8 cellular contexts compared by ENCODE assay signal in the genomic region with DNA sequence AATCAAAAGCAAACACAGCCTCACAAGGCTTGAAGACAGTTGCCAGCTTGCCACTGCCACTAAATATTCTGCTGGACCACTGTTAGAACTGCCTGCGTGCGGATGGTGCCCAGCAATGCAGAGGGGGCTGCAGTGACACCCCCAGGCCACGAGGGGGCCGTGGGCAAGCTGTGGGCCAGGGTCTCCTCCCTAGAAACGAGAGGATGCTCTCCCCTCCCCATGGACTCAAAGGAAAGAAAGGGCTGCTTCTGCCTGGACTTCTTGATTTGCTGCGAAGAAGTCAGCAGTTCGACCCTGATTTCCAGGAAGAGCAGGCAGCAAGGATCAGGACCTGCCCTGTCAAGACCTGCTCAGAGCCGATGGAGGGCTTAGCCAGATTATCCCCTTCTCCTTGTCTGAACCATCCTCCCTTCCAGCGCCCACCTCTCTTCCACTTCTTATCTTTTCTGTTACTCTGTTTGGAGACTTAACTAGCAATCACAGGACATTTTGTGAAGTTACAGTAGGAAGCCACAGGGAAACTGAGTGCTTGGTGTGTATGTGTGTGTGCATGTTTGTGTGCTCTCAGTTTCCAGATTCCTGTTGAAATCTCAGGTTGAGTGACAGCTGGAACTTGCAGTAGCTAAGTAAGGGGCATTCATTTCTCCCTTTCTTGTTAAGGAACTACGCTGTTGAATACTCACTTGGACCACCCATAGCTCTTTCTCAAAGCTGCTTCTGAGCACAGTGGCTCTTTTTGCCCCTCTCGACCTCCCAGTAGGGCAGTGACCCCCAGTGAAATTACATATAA. TPM values are rescaled to one million over a fixed set of nuclear protein-coding genes. Genes with fewer than 3 reads are reported as not detected.
DNase-seq lines count a peak whose midpoint lies in the region; ATAC-seq and TF ChIP-seq lines count a peak whose summit lies in the region.

No MANE protein-coding gene starts in this region.

- H3K36me3 ChIP-seq in neuron (ENCODE audit: insufficient read depth, low read length) (no peaks in the 10 kb centered on the region), aorta (ENCODE audit: control insufficient read depth in 1 of 2, insufficient read depth in 2 of 2, low read length in 1 of 2) (no peaks in the 10 kb centered on the region)

- H2AFZ ChIP-seq in neuron (ENCODE audit: low read depth, low read length): no peak overlapping the region

- H3K27me3 Mint-ChIP-seq in activated T-cell treated with anti-CD3 and anti-CD28 coated beads, Interleukin-2, amount 50 U/mL, for 24 hours: peaks cover 13% of the 10 kb centered on the region

- no peaks in the 10 kb centered on the region for H3K27me3 ChIP-seq in neuron (ENCODE audit: insufficient read depth, low read length)
- H3K27me3 ChIP-seq in aorta (ENCODE audit: control insufficient read depth in 1 of 2, insufficient read depth in 2 of 2, low read length in 1 of 2): no peaks in the 10 kb centered on the region

- peak overlapping the region; percentile 78 for H3K4me3 Mint-ChIP-seq in activated T-cell treated with anti-CD3 and anti-CD28 coated beads, Interleukin-2, amount 50 U/mL, for 24 hours

- ATAC-seq in HG02870 (IDR thresholded peaks at IDR 0.05; ENCODE audit: unreplicated experiment): no peak
- no peak for ATAC-seq in HG03196 (IDR thresholded peaks at IDR 0.05; ENCODE audit: unreplicated experiment)
- ATAC-seq in aorta (ENCODE audit: low FRiP score): no peak

- H3K36me3 Mint-ChIP-seq in activated T-cell treated with anti-CD3 and anti-CD28 coated beads, Interleukin-2, amount 50 U/mL, for 24 hours (ENCODE audit: low read depth): no peaks in the 10 kb centered on the region

- peak; percentile 65 for DNase-seq in NCI-H345 (lab: John Stamatoyannopoulos, UW)
- DNase-seq in activated T-cell treated with anti-CD3 and anti-CD28 coated beads, Interleukin-2, amount 50 U/mL, for 24 hours: peak; percentile 74
- no peak for DNase-seq in fibroblast of mammary gland (ENCODE audit: low read depth)
- DNase-seq in aorta: no peak

- H3K4me3 ChIP-seq in fibroblast of mammary gland (ENCODE audit: control insufficient read depth, low read depth, low read length): no peak overlapping the region
- peak overlapping the region; percentile 60 for H3K4me3 ChIP-seq in neuron (ENCODE audit: low read length)
- H3K4me3 ChIP-seq in aorta (ENCODE audit: low read length in 2 of 2): no peak overlapping the region

- H3K27ac ChIP-seq in aorta (ENCODE audit: low read depth in 1 of 2, low read length in 2 of 2): no peak overlapping the region

- peaks cover 32% of the 10 kb centered on the region for H3K4me1 ChIP-seq in neuron (ENCODE audit: insufficient read depth, low read length)
- H3K4me1 ChIP-seq in aorta (ENCODE audit: control insufficient read depth in 1 of 2, insufficient read depth in 2 of 2, low read length in 2 of 2): peaks cover 0 to 6% of the 10 kb centered on the region in 2 donors

- intact Hi-C loops in aorta (cut with DNase I): loop anchor here (5.0 kb wide), 4 partner anchors 38 to 178 kb away; no protein-coding TSS in a partner anchor

- WGBS in aorta, 2 donors: 44 to 46% methylated on average over 11 of the region's 11 CpGs

- TF ChIP-seq CTCF in GM12872 (IDR thresholded peaks at IDR 0.05; ENCODE audit: insufficient read depth, low read depth, low read length): peak; percentile 91
- TF ChIP-seq CTCF in fibroblast of mammary gland (conservative IDR thresholded peaks at IDR 0.05; ENCODE audit: control insufficient read depth, insufficient read depth, low read depth, low read length): peak; percentile 61

- no peaks in the 10 kb centered on the region for H3K9me3 ChIP-seq in neuron (ENCODE audit: low read length)
- H3K9me3 ChIP-seq in aorta (ENCODE audit: control insufficient read depth, low read length): no peaks in the 10 kb centered on the region

- no peaks in the 10 kb centered on the region for H3K9me3 Mint-ChIP-seq in activated T-cell treated with anti-CD3 and anti-CD28 coated beads, Interleukin-2, amount 50 U/mL, for 24 hours

- H3K27ac Mint-ChIP-seq in activated T-cell treated with anti-CD3 and anti-CD28 coated beads, Interleukin-2, amount 50 U/mL, for 24 hours: no peak overlapping the region

- peaks cover 80% of the 10 kb centered on the region for H3K4me1 Mint-ChIP-seq in activated T-cell treated with anti-CD3 and anti-CD28 coated beads, Interleukin-2, amount 50 U/mL, for 24 hours (ENCODE audit: low read depth)

RNA-seq across cellular contexts. Expression of a gene that starts 2.7 kb away (rescaled TPM):
- total RNA-seq in aorta: 10 to 100 TPM; 13.5 to 32.2 TPM
- 10 to 100 TPM in 1 of 2 donors, 1 to 10 TPM in 1; 2.8 to 15.5 TPM for polyA plus RNA-seq in aorta

Comparison
In these comparisons a context has a peak if more than half of its experiments do, and no peak if none do; other contexts are left out.
1. DNase-seq: peak in NCI-H345 (single experiment) and activated T-cell treated with anti-CD3 and anti-CD28 coated beads, Interleukin-2, amount 50 U/mL, for 24 hours (single experiment); none in fibroblast of mammary gland (single experiment) and aorta (0 of 2).